9 cellular contexts compared by ENCODE assay signal in genomic region chr6:28303570-28303969, GRCh38. TPM values are rescaled to one million over a fixed set of nuclear protein-coding genes. Genes with fewer than 3 reads are reported as not detected.
A peak's percentile ranks its signal among the peaks of the same experiment; 100 is the strongest.
DNase-seq lines count a peak whose midpoint lies in the region; ATAC-seq and TF ChIP-seq lines count a peak whose summit lies in the region.
"Had no signal": no experiment of that assay in that cellular context is flagged by ENCODE, and none has a peak within 500 bp of the region (broad histone marks: within the 10 kb centered on the region; RNA-seq: fewer than 3 reads in every experiment).

No MANE protein-coding gene starts in this region.

- peaks cover 0 to 14% (median 4%) of the 10 kb centered on the region in 5 donors for H3K27me3 Mint-ChIP-seq in naive thymus-derived CD8-positive, alpha-beta T cell

- H3K36me3 Mint-ChIP-seq in naive thymus-derived CD8-positive, alpha-beta T cell: peaks cover 3 to 14% (median 13%) of the 10 kb centered on the region in 3 donors

- H3K27me3 ChIP-seq in OCI-LY3 (ENCODE audit: low read depth, low read length): no peaks in the 10 kb centered on the region
- no peaks in the 10 kb centered on the region for H3K27me3 ChIP-seq in upper lobe of right lung

- no peak overlapping the region for H3K4me3 Mint-ChIP-seq in naive thymus-derived CD8-positive, alpha-beta T cell

- no peak overlapping the region for H2AFZ ChIP-seq in OCI-LY3 (ENCODE audit: low read depth, low read length)

- H4K20me1 ChIP-seq in OCI-LY3 (ENCODE audit: insufficient read depth, low read length): no peaks in the 10 kb centered on the region

- H3K4me2 ChIP-seq in OCI-LY3 (ENCODE audit: low read length): peak overlapping the region; percentile 12; the same call in 1 of the 2 replicates

- intact Hi-C loops in sciatic nerve (cut with DNase I) (no loop called here), upper lobe of right lung (cut with DNase I) (no loop called here)

- H3K79me2 ChIP-seq in OCI-LY3 (ENCODE audit: low read length): no peaks in the 10 kb centered on the region

- H3K4me1 ChIP-seq in OCI-LY3 (ENCODE audit: low read length) (no peaks in the 10 kb centered on the region), upper lobe of right lung (no peaks in the 10 kb centered on the region)

- ATAC-seq in GM18502 (IDR thresholded peaks at IDR 0.05; ENCODE audit: poor library complexity, unreplicated experiment): peak; percentile 89
- ATAC-seq in HG02840 (IDR thresholded peaks at IDR 0.05; ENCODE audit: low FRiP score, unreplicated experiment): peak; percentile 85
- no peak for ATAC-seq in naive thymus-derived CD8-positive, alpha-beta T cell
- no peak for ATAC-seq in sciatic nerve
- ATAC-seq in upper lobe of right lung: no peak

- H3K9me3 ChIP-seq in OCI-LY3 (ENCODE audit: insufficient read depth, low read length): no peaks in the 10 kb centered on the region
- peaks cover 11% of the 10 kb centered on the region for H3K9me3 ChIP-seq in upper lobe of right lung

- TF ChIP-seq CTCF in OCI-LY3 (IDR thresholded peaks at IDR 0.05; ENCODE audit: low read depth, low read length) (no peak), upper lobe of right lung (IDR thresholded peaks at IDR 0.05) (no peak)

- H3K36me3 ChIP-seq in OCI-LY3 (replicated peaks; ENCODE audit: low read depth, low read length): no peaks in the 10 kb centered on the region
- peaks cover 6% of the 10 kb centered on the region for H3K36me3 ChIP-seq in upper lobe of right lung

- H3K9me3 Mint-ChIP-seq in naive thymus-derived CD8-positive, alpha-beta T cell: peaks cover 0 to 19% (median 7%) of the 10 kb centered on the region in 9 donors

- H3K9ac ChIP-seq in OCI-LY3 (ENCODE audit: low read length): no peak overlapping the region

- POLR2A ChIA-PET in naive thymus-derived CD8-positive, alpha-beta T cell (lab: Charles Lee): no interaction called here

- DNase-seq in GM19240 (ENCODE audit: insufficient read length, low spot score): peak; percentile 13
- DNase-seq in mucosa of gallbladder (ENCODE audit: low spot score): no peak
- DNase-seq in naive thymus-derived CD8-positive, alpha-beta T cell: no peak
- no peak for DNase-seq in sciatic nerve (ENCODE audit: low spot score)
- DNase-seq in upper lobe of right lung: no peak
- DNase-seq: NCI-H1105 treated with DMSO at 0.1 percent for 48 hours had no signal

- peaks cover 0 to 3% (median 2%) of the 10 kb centered on the region in 4 donors for H3K4me1 Mint-ChIP-seq in naive thymus-derived CD8-positive, alpha-beta T cell

- H3K27ac ChIP-seq in OCI-LY3 (ENCODE audit: low read length) (no peak overlapping the region), upper lobe of right lung (no peak overlapping the region)

- H3K4me3 ChIP-seq in OCI-LY3 (ENCODE audit: low read length) (no peak overlapping the region), upper lobe of right lung (no peak overlapping the region)

- no peak overlapping the region for H3K27ac Mint-ChIP-seq in naive thymus-derived CD8-positive, alpha-beta T cell

RNA-seq across cellular contexts. Expression of gene PGBD1, which starts 22.2 kb away (rescaled TPM):
- 1.8 TPM for total RNA-seq in mucosa of gallbladder
- total RNA-seq in naive thymus-derived CD8-positive, alpha-beta T cell: 1 to 10 TPM; 2.4 to 2.5 TPM
- polyA plus RNA-seq in naive thymus-derived CD8-positive, alpha-beta T cell: 1 to 10 TPM in 1 of 3 donors, under 1 TPM in 2; 0.45 to 1.2 (median 0.87) TPM
- 4.9 TPM for total RNA-seq in sciatic nerve
- 3.1 TPM for total RNA-seq in upper lobe of right lung

RNA-seq across cellular contexts. Expression of gene ZSCAN31, which starts 32.4 kb away (rescaled TPM):
- 38.4 TPM for total RNA-seq in mucosa of gallbladder
- 1 to 10 TPM; 1.8 to 2.8 TPM for total RNA-seq in naive thymus-derived CD8-positive, alpha-beta T cell
- polyA plus RNA-seq in naive thymus-derived CD8-positive, alpha-beta T cell: 1 to 10 TPM in 1 of 3 donors, under 1 TPM in 2; 0.79 to 1.0 (median 0.98) TPM
- 17.4 TPM for total RNA-seq in sciatic nerve
- total RNA-seq in upper lobe of right lung: 28.5 TPM

RNA-seq across cellular contexts. Expression of gene ZSCAN26, which starts 36.6 kb away (rescaled TPM):
- total RNA-seq in mucosa of gallbladder (17.2 TPM), sciatic nerve (19.3 TPM), upper lobe of right lung (11.3 TPM)
- 10 to 100 TPM; 22.0 to 26.8 TPM for total RNA-seq in naive thymus-derived CD8-positive, alpha-beta T cell
- 10 to 100 TPM; 14.3 to 16.1 (median 14.7) TPM for polyA plus RNA-seq in naive thymus-derived CD8-positive, alpha-beta T cell

RNA-seq across cellular contexts. Expression of gene NKAPL, which starts 44.5 kb away (rescaled TPM):
- 1.9 TPM for total RNA-seq in mucosa of gallbladder
- total RNA-seq in naive thymus-derived CD8-positive, alpha-beta T cell: 1 to 10 TPM; 1.2 to 1.7 TPM
- under 1 TPM in 1 of 3 donors, not detected in 2; 0.26 TPM for polyA plus RNA-seq in naive thymus-derived CD8-positive, alpha-beta T cell
- total RNA-seq in sciatic nerve: 2.9 TPM
- 0.87 TPM for total RNA-seq in upper lobe of right lung

RNA-seq across cellular contexts. Expression of gene ZKSCAN3, which starts 46.2 kb away (rescaled TPM):
- total RNA-seq in mucosa of gallbladder (8.6 TPM), sciatic nerve (7.8 TPM), upper lobe of right lung (7.3 TPM)
- total RNA-seq in naive thymus-derived CD8-positive, alpha-beta T cell: 10 to 100 TPM in 1 of 2 experiments, 1 to 10 TPM in 1; 8.7 to 11.1 TPM
- polyA plus RNA-seq in naive thymus-derived CD8-positive, alpha-beta T cell: 1 to 10 TPM in 2 of 3 donors, under 1 TPM in 1; 0.81 to 4.0 (median 2.0) TPM

Comparison
In these comparisons a context has a peak if more than half of its experiments do, and no peak if none do; other contexts are left out.
1. ATAC-seq: peak in GM18502 (single experiment) and HG02840 (single experiment); none in naive thymus-derived CD8-positive, alpha-beta T cell (0 of 2), sciatic nerve (single experiment) and upper lobe of right lung (single experiment).